Comparison of ENCODE assay signal across 15 cellular contexts in the genomic region with DNA sequence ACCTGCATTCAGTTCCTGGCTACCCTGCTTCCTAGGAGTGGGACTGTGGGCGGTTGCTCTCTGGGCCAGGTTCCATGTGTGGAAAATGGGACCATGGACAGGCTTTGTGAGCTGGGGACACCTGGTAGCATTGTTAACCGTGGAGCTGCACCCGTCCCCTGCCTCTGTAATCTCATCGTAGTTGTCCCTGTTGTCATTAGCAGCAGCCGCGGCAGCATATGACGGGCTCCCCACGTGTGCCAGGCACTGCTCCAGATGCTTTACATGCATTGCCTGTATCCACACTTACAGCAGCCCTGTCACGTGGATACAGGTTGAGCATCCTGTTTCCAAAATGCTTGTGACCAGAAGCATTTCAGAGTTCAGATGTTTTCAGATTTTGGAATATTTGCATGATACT. TPM values are rescaled to one million over a fixed set of nuclear protein-coding genes. Genes with fewer than 3 reads are reported as not detected.
DNase-seq lines count a peak whose midpoint lies in the region; ATAC-seq and TF ChIP-seq lines count a peak whose summit lies in the region.
"Had no signal": no experiment of that assay in that cellular context is flagged by ENCODE, and none has a peak within 500 bp of the region (broad histone marks: within the 10 kb centered on the region; RNA-seq: fewer than 3 reads in every experiment).

No MANE protein-coding gene starts in this region.

- no peak overlapping the region for H3K9ac ChIP-seq in skeletal muscle tissue (ENCODE audit: low read depth in 1 of 3, low read length in 3 of 3)
- H3K9ac ChIP-seq: SK-N-SH had no signal

- H3K27ac ChIP-seq in right cardiac atrium (ENCODE audit: low read length) (no peak overlapping the region), skeletal muscle tissue (ENCODE audit: low read depth, low read length) (peak overlapping the region; percentile 75)

- peak overlapping the region; percentile 35 for H3K27ac Mint-ChIP-seq in central memory CD8-positive, alpha-beta T cell (ENCODE audit: low read depth)
- no peak overlapping the region for H3K27ac Mint-ChIP-seq in mesothelial cell of epicardium
- H3K27ac Mint-ChIP-seq: activated naive CD4-positive, alpha-beta T cell treated with anti-CD3 and anti-CD28 coated beads, Interleukin-2, amount 10 ng/mL, durations not matched to agents 7 days and 5 days had no signal

- no peaks in the 10 kb centered on the region for H3K27me3 Mint-ChIP-seq in central memory CD8-positive, alpha-beta T cell
- no peaks in the 10 kb centered on the region for H3K27me3 Mint-ChIP-seq in mesothelial cell of epicardium (ENCODE audit: low read depth)
- H3K27me3 Mint-ChIP-seq: activated naive CD4-positive, alpha-beta T cell treated with anti-CD3 and anti-CD28 coated beads, Interleukin-2, amount 10 ng/mL, durations not matched to agents 7 days and 5 days; B cell had no signal

- no peak overlapping the region for H3K4me3 Mint-ChIP-seq in central memory CD8-positive, alpha-beta T cell
- no peak overlapping the region for H3K4me3 Mint-ChIP-seq in mesothelial cell of epicardium
- H3K4me3 Mint-ChIP-seq: activated naive CD4-positive, alpha-beta T cell treated with anti-CD3 and anti-CD28 coated beads, Interleukin-2, amount 10 ng/mL, durations not matched to agents 7 days and 5 days; B cell had no signal

- no peaks in the 10 kb centered on the region for H3K9me3 Mint-ChIP-seq in central memory CD8-positive, alpha-beta T cell
- H3K9me3 Mint-ChIP-seq in mesothelial cell of epicardium, result no peaks in the 10 kb centered on the region
- H3K9me3 Mint-ChIP-seq: activated naive CD4-positive, alpha-beta T cell treated with anti-CD3 and anti-CD28 coated beads, Interleukin-2, amount 10 ng/mL, durations not matched to agents 7 days and 5 days had no signal

- WGBS in right cardiac atrium, result 41% methylated on average over 9 of the region's 9 CpGs

- TF ChIP-seq CTCF in mesothelial cell of epicardium (IDR thresholded peaks at IDR 0.05; ENCODE audit: unreplicated experiment), result no peak

- H3K4me3 ChIP-seq in right cardiac atrium (ENCODE audit: low read length) (no peak overlapping the region), skeletal muscle tissue (ENCODE audit: low read length in 3 of 3) (no peak overlapping the region)

- peaks cover 4 to 15% (median 9%) of the 10 kb centered on the region in 3 donors for H3K36me3 ChIP-seq in skeletal muscle tissue (ENCODE audit: control insufficient read depth in 3 of 3, insufficient read depth in 3 of 3, low read length in 3 of 3)

- no peak for ATAC-seq in central memory CD8-positive, alpha-beta T cell (replicated peaks; ENCODE audit: extremely low read depth, poor library complexity, severe bottlenecking)
- ATAC-seq in right cardiac atrium (peak; percentile 10 to 38), HG03378 (IDR thresholded peaks at IDR 0.05; ENCODE audit: unreplicated experiment) (no peak)

- H3K9me3 ChIP-seq in right cardiac atrium (ENCODE audit: control insufficient read depth, low read length), result no peaks in the 10 kb centered on the region
- H3K9me3 ChIP-seq in skeletal muscle tissue (ENCODE audit: control insufficient read depth in 3 of 3, low read length in 3 of 3), result no peaks in the 10 kb centered on the region
- H3K9me3 ChIP-seq: SK-N-SH had no signal

- peaks cover 42% of the 10 kb centered on the region for H3K36me3 Mint-ChIP-seq in central memory CD8-positive, alpha-beta T cell (ENCODE audit: insufficient read depth)
- peaks cover 44% of the 10 kb centered on the region for H3K36me3 Mint-ChIP-seq in mesothelial cell of epicardium

- intact Hi-C loops in right cardiac atrium (cut with DNase I), result no loop called here

- H3K27me3 ChIP-seq in right cardiac atrium (ENCODE audit: control insufficient read depth, insufficient read depth), result no peaks in the 10 kb centered on the region
- H3K27me3 ChIP-seq in skeletal muscle tissue (ENCODE audit: control insufficient read depth in 3 of 3, insufficient read depth in 3 of 3, low read length in 3 of 3), result no peaks in the 10 kb centered on the region

- no peaks in the 10 kb centered on the region for H3K4me1 ChIP-seq in right cardiac atrium (ENCODE audit: control insufficient read depth, insufficient read depth, low read length)
- H3K4me1 ChIP-seq in skeletal muscle tissue (ENCODE audit: control insufficient read depth in 3 of 3, insufficient read depth in 3 of 3, low read length in 3 of 3), result peaks cover 17 to 24% (median 18%) of the 10 kb centered on the region in 3 donors

- DNase-seq in NCI-H1694 (lab: John Stamatoyannopoulos, UW) (peak; percentile 17), right cardiac atrium (peak in 1 of 3 donors; percentile 60), mesothelial cell of epicardium (ENCODE audit: low spot score in 2 of 2, unreplicated experiment in 2 of 2) (no peak), NCI-H510A (lab: John Stamatoyannopoulos, UW) (no peak)
- no peak for DNase-seq in central memory CD8-positive, alpha-beta T cell (ENCODE audit: low spot score in 2 of 2)
- DNase-seq: activated naive CD4-positive, alpha-beta T cell treated with anti-CD3 and anti-CD28 coated beads, Interleukin-2, amount 10 ng/mL, durations not matched to agents 7 days and 5 days; GDM1; glutamatergic neuron; NCI-H524 treated with DMSO at 0.1 percent for 48 hours; PC-3; SK-N-SH; stimulated activated CD4-positive, alpha-beta T cell treated with anti-CD3 and anti-CD28 coated beads, Interleukin-2, amount 100 ng/mL, for 48 hours had no signal

- peaks cover 39% of the 10 kb centered on the region for H3K4me1 Mint-ChIP-seq in central memory CD8-positive, alpha-beta T cell
- no peaks in the 10 kb centered on the region for H3K4me1 Mint-ChIP-seq in mesothelial cell of epicardium

RNA-seq across cellular contexts. Expression of gene ELK3, which starts 54.4 kb away (rescaled TPM):
- total RNA-seq in right cardiac atrium, result 10 to 100 TPM; 18.1 to 34.0 (median 23.7) TPM
- 11.5 TPM for polyA plus RNA-seq in right cardiac atrium
- 9.9 TPM for total RNA-seq in skeletal muscle tissue
- 27.2 to 28.2 TPM (median 28.0 TPM) in 3 replicates for total RNA-seq in mesothelial cell of epicardium

Comparison
In these comparisons a context has a peak if more than half of its experiments do, and no peak if none do; other contexts are left out.
1. ATAC-seq: peak in right cardiac atrium (2 of 2); none in central memory CD8-positive, alpha-beta T cell (single experiment) and HG03378 (single experiment).